1 cellular context compared by ENCODE assay signal in the genomic region with DNA sequence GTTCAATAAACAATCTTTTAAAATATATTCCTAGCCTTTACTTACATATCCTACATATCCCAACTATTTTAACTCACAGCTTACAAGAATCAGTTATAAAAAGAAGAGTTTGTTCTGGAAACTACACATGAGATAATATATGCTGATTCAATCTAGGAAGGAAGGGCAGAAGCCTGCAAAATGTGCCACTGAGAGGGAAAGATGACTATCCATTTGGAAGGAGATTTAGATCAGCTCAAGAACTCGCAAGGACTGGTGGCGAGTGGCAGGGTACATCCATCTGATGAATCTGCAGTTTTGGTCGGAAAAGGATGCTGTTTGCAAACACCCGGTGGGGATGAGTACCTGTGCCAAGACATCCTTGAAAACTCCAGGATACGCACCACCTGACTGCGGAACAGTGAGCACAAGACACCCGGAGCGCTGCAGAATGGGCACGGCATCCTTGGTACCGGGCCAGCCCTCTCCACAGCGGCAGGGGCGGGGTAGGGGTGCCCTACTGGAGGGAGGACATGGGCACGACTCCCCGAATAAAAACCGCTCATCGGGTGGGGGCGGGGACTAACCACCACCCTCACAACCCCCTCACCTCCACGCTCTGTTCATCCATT.
TF ChIP-seq lines count a peak whose summit lies in the region.

No MANE protein-coding gene starts in this region.

TF ChIP-seq in HepG2, 621 proteins besides CTCF, POLR2A, EP300 and RAD21 (continues in another document):
- no peak for TF ChIP-seq CBFB (CRISPR knock-in tag; IDR thresholded peaks at IDR 0.05)
- no peak for TF ChIP-seq FOXM1 (CRISPR knock-in tag; IDR thresholded peaks at IDR 0.05)
- no peak for TF ChIP-seq FOXO1 (CRISPR knock-in tag; IDR thresholded peaks at IDR 0.05)
- no peak for TF ChIP-seq ZNF431 (CRISPR knock-in tag; IDR thresholded peaks at IDR 0.05; ENCODE audit: borderline replicate concordance, low read depth)
- no peak for TF ChIP-seq ZFP36L1 (CRISPR knock-in tag; IDR thresholded peaks at IDR 0.05)
- TF ChIP-seq RFX5 (IDR thresholded peaks at IDR 0.05; ENCODE audit: low read depth, low read length) = no peak
- TF ChIP-seq, protein P1, sequence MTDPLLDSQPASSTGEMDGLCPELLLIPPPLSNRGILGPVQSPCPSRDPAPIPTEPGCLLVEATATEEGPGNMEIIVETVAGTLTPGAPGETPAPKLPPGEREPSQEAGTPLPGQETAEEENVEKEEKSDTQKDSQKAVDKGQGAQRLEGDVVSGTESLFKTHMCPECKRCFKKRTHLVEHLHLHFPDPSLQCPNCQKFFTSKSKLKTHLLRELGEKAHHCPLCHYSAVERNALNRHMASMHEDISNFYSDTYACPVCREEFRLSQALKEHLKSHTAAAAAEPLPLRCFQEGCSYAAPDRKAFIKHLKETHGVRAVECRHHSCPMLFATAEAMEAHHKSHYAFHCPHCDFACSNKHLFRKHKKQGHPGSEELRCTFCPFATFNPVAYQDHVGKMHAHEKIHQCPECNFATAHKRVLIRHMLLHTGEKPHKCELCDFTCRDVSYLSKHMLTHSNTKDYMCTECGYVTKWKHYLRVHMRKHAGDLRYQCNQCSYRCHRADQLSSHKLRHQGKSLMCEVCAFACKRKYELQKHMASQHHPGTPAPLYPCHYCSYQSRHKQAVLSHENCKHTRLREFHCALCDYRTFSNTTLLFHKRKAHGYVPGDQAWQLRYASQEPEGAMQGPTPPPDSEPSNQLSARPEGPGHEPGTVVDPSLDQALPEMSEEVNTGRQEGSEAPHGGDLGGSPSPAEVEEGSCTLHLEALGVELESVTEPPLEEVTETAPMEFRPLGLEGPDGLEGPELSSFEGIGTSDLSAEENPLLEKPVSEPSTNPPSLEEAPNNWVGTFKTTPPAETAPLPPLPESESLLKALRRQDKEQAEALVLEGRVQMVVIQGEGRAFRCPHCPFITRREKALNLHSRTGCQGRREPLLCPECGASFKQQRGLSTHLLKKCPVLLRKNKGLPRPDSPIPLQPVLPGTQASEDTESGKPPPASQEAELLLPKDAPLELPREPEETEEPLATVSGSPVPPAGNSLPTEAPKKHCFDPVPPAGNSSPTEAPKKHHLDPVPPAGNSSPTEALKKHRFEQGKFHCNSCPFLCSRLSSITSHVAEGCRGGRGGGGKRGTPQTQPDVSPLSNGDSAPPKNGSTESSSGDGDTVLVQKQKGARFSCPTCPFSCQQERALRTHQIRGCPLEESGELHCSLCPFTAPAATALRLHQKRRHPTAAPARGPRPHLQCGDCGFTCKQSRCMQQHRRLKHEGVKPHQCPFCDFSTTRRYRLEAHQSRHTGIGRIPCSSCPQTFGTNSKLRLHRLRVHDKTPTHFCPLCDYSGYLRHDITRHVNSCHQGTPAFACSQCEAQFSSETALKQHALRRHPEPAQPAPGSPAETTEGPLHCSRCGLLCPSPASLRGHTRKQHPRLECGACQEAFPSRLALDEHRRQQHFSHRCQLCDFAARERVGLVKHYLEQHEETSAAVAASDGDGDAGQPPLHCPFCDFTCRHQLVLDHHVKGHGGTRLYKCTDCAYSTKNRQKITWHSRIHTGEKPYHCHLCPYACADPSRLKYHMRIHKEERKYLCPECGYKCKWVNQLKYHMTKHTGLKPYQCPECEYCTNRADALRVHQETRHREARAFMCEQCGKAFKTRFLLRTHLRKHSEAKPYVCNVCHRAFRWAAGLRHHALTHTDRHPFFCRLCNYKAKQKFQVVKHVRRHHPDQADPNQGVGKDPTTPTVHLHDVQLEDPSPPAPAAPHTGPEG (CRISPR knock-in tag; IDR thresholded peaks at IDR 0.05) = no peak
- TF ChIP-seq ZNF354B (CRISPR knock-in tag; IDR thresholded peaks at IDR 0.05) = no peak
- TF ChIP-seq ZNF605 (CRISPR knock-in tag; IDR thresholded peaks at IDR 0.05) = no peak
- TF ChIP-seq ZNF441 (CRISPR knock-in tag; IDR thresholded peaks at IDR 0.05; ENCODE audit: borderline replicate concordance) = 0 out of 2 replicates have a peak, but pooled peaks have one; percentile 42
- no peak for TF ChIP-seq ZNF891 (CRISPR knock-in tag; IDR thresholded peaks at IDR 0.05)
- no peak for TF ChIP-seq SOX5 (CRISPR knock-in tag; IDR thresholded peaks at IDR 0.05; ENCODE audit: borderline replicate concordance)
- TF ChIP-seq, protein P2, sequence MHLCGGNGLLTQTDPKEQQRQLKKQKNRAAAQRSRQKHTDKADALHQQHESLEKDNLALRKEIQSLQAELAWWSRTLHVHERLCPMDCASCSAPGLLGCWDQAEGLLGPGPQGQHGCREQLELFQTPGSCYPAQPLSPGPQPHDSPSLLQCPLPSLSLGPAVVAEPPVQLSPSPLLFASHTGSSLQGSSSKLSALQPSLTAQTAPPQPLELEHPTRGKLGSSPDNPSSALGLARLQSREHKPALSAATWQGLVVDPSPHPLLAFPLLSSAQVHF (CRISPR knock-in tag; IDR thresholded peaks at IDR 0.05) = no peak
- TF ChIP-seq, protein P3, sequence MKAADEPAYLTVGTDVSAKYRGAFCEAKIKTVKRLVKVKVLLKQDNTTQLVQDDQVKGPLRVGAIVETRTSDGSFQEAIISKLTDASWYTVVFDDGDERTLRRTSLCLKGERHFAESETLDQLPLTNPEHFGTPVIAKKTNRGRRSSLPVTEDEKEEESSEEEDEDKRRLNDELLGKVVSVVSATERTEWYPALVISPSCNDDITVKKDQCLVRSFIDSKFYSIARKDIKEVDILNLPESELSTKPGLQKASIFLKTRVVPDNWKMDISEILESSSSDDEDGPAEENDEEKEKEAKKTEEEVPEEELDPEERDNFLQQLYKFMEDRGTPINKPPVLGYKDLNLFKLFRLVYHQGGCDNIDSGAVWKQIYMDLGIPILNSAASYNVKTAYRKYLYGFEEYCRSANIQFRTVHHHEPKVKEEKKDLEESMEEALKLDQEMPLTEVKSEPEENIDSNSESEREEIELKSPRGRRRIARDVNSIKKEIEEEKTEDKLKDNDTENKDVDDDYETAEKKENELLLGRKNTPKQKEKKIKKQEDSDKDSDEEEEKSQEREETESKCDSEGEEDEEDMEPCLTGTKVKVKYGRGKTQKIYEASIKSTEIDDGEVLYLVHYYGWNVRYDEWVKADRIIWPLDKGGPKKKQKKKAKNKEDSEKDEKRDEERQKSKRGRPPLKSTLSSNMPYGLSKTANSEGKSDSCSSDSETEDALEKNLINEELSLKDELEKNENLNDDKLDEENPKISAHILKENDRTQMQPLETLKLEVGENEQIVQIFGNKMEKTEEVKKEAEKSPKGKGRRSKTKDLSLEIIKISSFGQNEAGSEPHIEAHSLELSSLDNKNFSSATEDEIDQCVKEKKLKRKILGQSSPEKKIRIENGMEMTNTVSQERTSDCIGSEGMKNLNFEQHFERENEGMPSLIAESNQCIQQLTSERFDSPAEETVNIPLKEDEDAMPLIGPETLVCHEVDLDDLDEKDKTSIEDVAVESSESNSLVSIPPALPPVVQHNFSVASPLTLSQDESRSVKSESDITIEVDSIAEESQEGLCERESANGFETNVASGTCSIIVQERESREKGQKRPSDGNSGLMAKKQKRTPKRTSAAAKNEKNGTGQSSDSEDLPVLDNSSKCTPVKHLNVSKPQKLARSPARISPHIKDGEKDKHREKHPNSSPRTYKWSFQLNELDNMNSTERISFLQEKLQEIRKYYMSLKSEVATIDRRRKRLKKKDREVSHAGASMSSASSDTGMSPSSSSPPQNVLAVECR (CRISPR knock-in tag; IDR thresholded peaks at IDR 0.05; ENCODE audit: borderline replicate concordance) = no peak; the same call in 1 of the 2 replicates
- TF ChIP-seq NFKBIZ (CRISPR knock-in tag; IDR thresholded peaks at IDR 0.05) = no peak
- no peak for TF ChIP-seq NR2C2 (CRISPR knock-in tag; IDR thresholded peaks at IDR 0.05; ENCODE audit: borderline replicate concordance)
- no peak for TF ChIP-seq BCL6 (CRISPR knock-in tag; IDR thresholded peaks at IDR 0.05)
- no peak for TF ChIP-seq SRF (IDR thresholded peaks at IDR 0.05; ENCODE audit: low read depth, low read length)
- no peak for TF ChIP-seq KLF12 (CRISPR knock-in tag; IDR thresholded peaks at IDR 0.05; ENCODE audit: borderline replicate concordance)
- no peak for TF ChIP-seq NFATC3 (CRISPR knock-in tag; IDR thresholded peaks at IDR 0.05)
- no peak for TF ChIP-seq ZNF552 (CRISPR knock-in tag; IDR thresholded peaks at IDR 0.05; ENCODE audit: borderline replicate concordance)
- TF ChIP-seq ARID2 (CRISPR knock-in tag; IDR thresholded peaks at IDR 0.05; ENCODE audit: borderline replicate concordance) = no peak
- TF ChIP-seq ZC3H13 (CRISPR knock-in tag; IDR thresholded peaks at IDR 0.05) = no peak
- no peak for TF ChIP-seq KLF15 (CRISPR knock-in tag; IDR thresholded peaks at IDR 0.05; ENCODE audit: borderline replicate concordance)
- TF ChIP-seq MBNL3 (CRISPR knock-in tag; conservative IDR thresholded peaks at IDR 0.05) = no peak
- 0 out of 2 replicates have a peak, but pooled peaks have one; percentile 7 for TF ChIP-seq THYN1 (CRISPR knock-in tag; IDR thresholded peaks at IDR 0.05; ENCODE audit: borderline replicate concordance, low read depth)
- TF ChIP-seq, protein P4, sequence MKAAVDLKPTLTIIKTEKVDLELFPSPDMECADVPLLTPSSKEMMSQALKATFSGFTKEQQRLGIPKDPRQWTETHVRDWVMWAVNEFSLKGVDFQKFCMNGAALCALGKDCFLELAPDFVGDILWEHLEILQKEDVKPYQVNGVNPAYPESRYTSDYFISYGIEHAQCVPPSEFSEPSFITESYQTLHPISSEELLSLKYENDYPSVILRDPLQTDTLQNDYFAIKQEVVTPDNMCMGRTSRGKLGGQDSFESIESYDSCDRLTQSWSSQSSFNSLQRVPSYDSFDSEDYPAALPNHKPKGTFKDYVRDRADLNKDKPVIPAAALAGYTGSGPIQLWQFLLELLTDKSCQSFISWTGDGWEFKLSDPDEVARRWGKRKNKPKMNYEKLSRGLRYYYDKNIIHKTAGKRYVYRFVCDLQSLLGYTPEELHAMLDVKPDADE (CRISPR knock-in tag; IDR thresholded peaks at IDR 0.05) = no peak
- TF ChIP-seq CEBPB (IDR thresholded peaks at IDR 0.05; ENCODE audit: borderline replicate concordance, low read depth, low read length) = no peak
- TF ChIP-seq, protein P5, sequence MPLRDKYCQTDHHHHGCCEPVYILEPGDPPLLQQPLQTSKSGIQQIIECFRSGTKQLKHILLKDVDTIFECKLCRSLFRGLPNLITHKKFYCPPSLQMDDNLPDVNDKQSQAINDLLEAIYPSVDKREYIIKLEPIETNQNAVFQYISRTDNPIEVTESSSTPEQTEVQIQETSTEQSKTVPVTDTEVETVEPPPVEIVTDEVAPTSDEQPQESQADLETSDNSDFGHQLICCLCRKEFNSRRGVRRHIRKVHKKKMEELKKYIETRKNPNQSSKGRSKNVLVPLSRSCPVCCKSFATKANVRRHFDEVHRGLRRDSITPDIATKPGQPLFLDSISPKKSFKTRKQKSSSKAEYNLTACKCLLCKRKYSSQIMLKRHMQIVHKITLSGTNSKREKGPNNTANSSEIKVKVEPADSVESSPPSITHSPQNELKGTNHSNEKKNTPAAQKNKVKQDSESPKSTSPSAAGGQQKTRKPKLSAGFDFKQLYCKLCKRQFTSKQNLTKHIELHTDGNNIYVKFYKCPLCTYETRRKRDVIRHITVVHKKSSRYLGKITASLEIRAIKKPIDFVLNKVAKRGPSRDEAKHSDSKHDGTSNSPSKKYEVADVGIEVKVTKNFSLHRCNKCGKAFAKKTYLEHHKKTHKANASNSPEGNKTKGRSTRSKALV (CRISPR knock-in tag; IDR thresholded peaks at IDR 0.05) = no peak
- peak; percentile 80 for TF ChIP-seq SRSF1 (optimal IDR thresholded peaks at IDR 0.05; ENCODE audit: low read depth, low read length)
- TF ChIP-seq TCF7 (IDR thresholded peaks at IDR 0.05; ENCODE audit: low read depth) = no peak
- TF ChIP-seq TGIF2 (CRISPR knock-in tag; IDR thresholded peaks at IDR 0.05) = no peak; the same call in 1 of the 2 replicates
- TF ChIP-seq, protein P6, sequence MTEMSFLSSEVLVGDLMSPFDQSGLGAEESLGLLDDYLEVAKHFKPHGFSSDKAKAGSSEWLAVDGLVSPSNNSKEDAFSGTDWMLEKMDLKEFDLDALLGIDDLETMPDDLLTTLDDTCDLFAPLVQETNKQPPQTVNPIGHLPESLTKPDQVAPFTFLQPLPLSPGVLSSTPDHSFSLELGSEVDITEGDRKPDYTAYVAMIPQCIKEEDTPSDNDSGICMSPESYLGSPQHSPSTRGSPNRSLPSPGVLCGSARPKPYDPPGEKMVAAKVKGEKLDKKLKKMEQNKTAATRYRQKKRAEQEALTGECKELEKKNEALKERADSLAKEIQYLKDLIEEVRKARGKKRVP (CRISPR knock-in tag; IDR thresholded peaks at IDR 0.05) = no peak
- TF ChIP-seq, protein P7, sequence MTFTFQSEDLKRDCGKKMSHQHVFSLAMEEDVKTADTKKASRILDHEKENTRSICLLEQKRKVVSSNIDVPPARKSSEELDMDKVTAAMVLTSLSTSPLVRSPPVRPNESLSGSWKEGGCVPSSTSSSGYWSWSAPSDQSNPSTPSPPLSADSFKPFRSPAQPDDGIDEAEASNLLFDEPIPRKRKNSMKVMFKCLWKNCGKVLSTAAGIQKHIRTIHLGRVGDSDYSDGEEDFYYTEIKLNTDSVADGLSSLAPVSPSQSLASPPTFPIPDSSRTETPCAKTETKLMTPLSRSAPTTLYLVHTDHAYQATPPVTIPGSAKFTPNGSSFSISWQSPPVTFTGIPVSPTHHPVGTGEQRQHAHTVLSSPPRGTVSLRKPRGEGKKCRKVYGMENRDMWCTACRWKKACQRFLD (CRISPR knock-in tag; IDR thresholded peaks at IDR 0.05; ENCODE audit: borderline replicate concordance) = no peak
- no peak for TF ChIP-seq ZNF557 (CRISPR knock-in tag; IDR thresholded peaks at IDR 0.05)
- no peak for TF ChIP-seq ARNT (IDR thresholded peaks at IDR 0.05)
- TF ChIP-seq AGO1 (IDR thresholded peaks at IDR 0.05; ENCODE audit: low read depth, low read length, poor library complexity, severe bottlenecking) = no peak
- TF ChIP-seq NR3C1 (CRISPR knock-in tag; IDR thresholded peaks at IDR 0.05) = no peak
- TF ChIP-seq, protein P8, sequence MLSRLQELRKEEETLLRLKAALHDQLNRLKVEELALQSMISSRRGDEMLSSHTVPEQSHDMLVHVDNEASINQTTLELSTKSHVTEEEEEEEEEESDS (CRISPR knock-in tag; IDR thresholded peaks at IDR 0.05; ENCODE audit: borderline replicate concordance) = no peak
